8 cellular contexts compared by ENCODE assay signal in genomic region chr14:70416717-70417349, GRCh38. TPM values are rescaled to one million over a fixed set of nuclear protein-coding genes. Genes with fewer than 3 reads are reported as not detected.
DNase-seq lines count a peak whose midpoint lies in the region; ATAC-seq, FAIRE-seq and TF ChIP-seq lines count a peak whose summit lies in the region.

Gene SYNJ2BP (minus strand): TSS chr14:70417090. CDS start chr14:70416963, 127 bp downstream.

- CTCF ChIA-PET in GM10248 (lab: Yijun Ruan, JAX) = no interaction called here

- peaks cover 28% of the 10 kb centered on the region for H3K4me1 Mint-ChIP-seq in nephron

- H3K27ac ChIP-seq in Peyer's patch = peak within 1 kb of the TSS; percentile 64 to 83 (median 66)

- no peaks in the 10 kb centered on the region for H3K36me3 ChIP-seq in Peyer's patch

- peak within 1 kb of the TSS; percentile 52 to 69 (median 61) for H3K4me3 ChIP-seq in Peyer's patch
- peak within 1 kb of the TSS; percentile 80 to 100 for H3K4me3 ChIP-seq in foreskin fibroblast (ENCODE audit: low read depth in 1 of 2, low read length in 2 of 2)

- H3K9me3 ChIP-seq in Peyer's patch = no peaks in the 10 kb centered on the region

- peaks cover 0 to 6% (median 2%) of the 10 kb centered on the region in 4 donors for H3K4me1 ChIP-seq in Peyer's patch

- peak; percentile 99 for FAIRE-seq in HTR-8/SVneo (lab: Jason Lieb, UNC)

- TF ChIP-seq CTCF in GM10248 (IDR thresholded peaks at IDR 0.05; ENCODE audit: control extremely low read depth, extremely low read depth, low read depth, missing control alignments) (no peak), Peyer's patch (IDR thresholded peaks at IDR 0.05) (no peak), foreskin fibroblast (IDR thresholded peaks at IDR 0.05; ENCODE audit: low read depth, low read length) (no peak), nephron (IDR thresholded peaks at IDR 0.05; ENCODE audit: unreplicated experiment in 3 of 3) (no peak)

- H3K9me3 Mint-ChIP-seq in nephron = no peaks in the 10 kb centered on the region

- no peaks in the 10 kb centered on the region for H3K27me3 Mint-ChIP-seq in nephron (ENCODE audit: low read depth)

- H3K27ac Mint-ChIP-seq in nephron = peak within 1 kb of the TSS; percentile 77 to 93 (median 86)

- no peak for ATAC-seq in HG02884 (IDR thresholded peaks at IDR 0.05; ENCODE audit: unreplicated experiment)

- DNase-seq in GM10248 (ENCODE audit: extremely low spot score) = peak; percentile 69
- peak; percentile 99 for DNase-seq in HTR-8/SVneo (ENCODE audit: insufficient read length, low spot score)
- peak; percentile 74 to 93 (median 87) for DNase-seq in Peyer's patch
- DNase-seq in activated T-helper 9 cell treated with anti-CD3 and anti-CD28 coated beads, Interleukin-2, amount 50 U/mL, for 16 hours (ENCODE audit: low read depth) = peak; percentile 34
- peak; percentile 61 to 85 for DNase-seq in foreskin fibroblast
- peak; percentile 21 for DNase-seq in stimulated activated naive CD4-positive, alpha-beta T cell treated with Interleukin-2 at 50 U/mL for 16 hours (lab: John Stamatoyannopoulos, UW)

- peak in 1 of 2 donors; percentile 53 for TF ChIP-seq POLR2A in Peyer's patch (IDR thresholded peaks at IDR 0.05)

- peaks cover 3% of the 10 kb centered on the region for H3K36me3 Mint-ChIP-seq in nephron (ENCODE audit: low read depth)

- POLR2A ChIA-PET in GM10248 (lab: Yijun Ruan, JAX) = no interaction called here

- peak within 1 kb of the TSS; percentile 95 to 99 (median 99) for H3K4me3 Mint-ChIP-seq in nephron

- no peaks in the 10 kb centered on the region for H3K27me3 ChIP-seq in Peyer's patch

RNA-seq across cellular contexts. Expression of gene SYNJ2BP, which starts in this region (rescaled TPM):
- total RNA-seq in Peyer's patch = 10 to 100 TPM; 34.4 to 40.2 (median 38.9) TPM

Comparison
In these comparisons a context has a peak if more than half of its experiments do, and no peak if none do; other contexts are left out.
1. DNase-seq: peak in every context shown above with its lines; median percentile 99 in HTR-8/SVneo; 87 in Peyer's patch; 73 in foreskin fibroblast; 69 in GM10248; 34 in activated T-helper 9 cell treated with anti-CD3 and anti-CD28 coated beads, Interleukin-2, amount 50 U/mL, for 16 hours; 21 in stimulated activated naive CD4-positive, alpha-beta T cell treated with Interleukin-2 at 50 U/mL for 16 hours.